In the genomic region with DNA sequence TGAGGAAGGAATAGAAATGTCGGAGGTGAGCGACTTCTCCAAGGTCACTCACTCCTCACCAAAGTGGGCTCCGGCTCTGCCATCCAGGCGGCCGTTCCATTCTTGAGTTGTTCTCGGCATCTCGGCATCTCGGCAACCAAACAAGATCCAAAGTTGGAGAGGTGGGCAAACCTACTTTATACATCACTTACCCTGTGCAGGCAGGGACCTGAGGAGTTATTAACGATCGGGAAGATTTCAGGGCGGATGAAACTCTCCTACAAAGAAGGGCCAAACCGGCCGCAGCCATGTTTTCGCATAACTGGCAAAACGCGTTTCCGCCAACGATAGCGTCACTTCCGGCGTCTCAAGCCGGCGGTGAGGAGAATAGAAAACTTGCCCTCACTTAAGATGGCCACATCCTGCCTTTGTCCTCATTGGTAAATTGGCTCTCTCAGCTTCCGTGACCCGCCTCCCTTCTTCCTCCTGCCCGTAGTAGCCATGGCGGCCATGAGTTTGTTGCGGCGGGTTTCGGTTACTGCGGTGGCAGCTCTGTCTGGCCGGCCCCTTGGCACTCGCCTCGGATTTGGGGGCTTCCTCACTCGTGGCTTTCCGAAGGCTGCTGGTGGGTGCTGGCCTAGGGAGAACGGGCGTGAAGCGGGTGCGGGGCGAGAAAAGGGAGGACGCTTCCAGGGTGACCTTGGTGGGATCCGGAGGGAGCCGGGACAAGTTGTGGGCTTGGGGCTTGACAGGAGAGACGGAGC, we compare ENCODE assay signal across 8 cellular contexts. TPM values are rescaled to one million over a fixed set of nuclear protein-coding genes. Genes with fewer than 3 reads are reported as not detected.
A peak's percentile ranks its signal among the peaks of the same experiment; 100 is the strongest.
DNase-seq lines count a peak whose midpoint lies in the region; ATAC-seq and TF ChIP-seq lines count a peak whose summit lies in the region.

A gene (minus strand): TSS at position 303 of the 743 bp plus-strand sequence. CDS start 14 bp downstream, at position 289.
A gene (plus strand): TSS at position 459 of the 743 bp plus-strand sequence. CDS start 22 bp downstream, at position 481.

- peak; percentile 97 for ATAC-seq in GM19324 (IDR thresholded peaks at IDR 0.05; ENCODE audit: low FRiP score, unreplicated experiment)
- ATAC-seq in HG03469 (IDR thresholded peaks at IDR 0.05; ENCODE audit: unreplicated experiment) = peak; percentile 88

- peak within 1 kb of the TSS; percentile 99 for H3K4me3 Mint-ChIP-seq in activated CD4-positive, alpha-beta T cell treated with anti-CD3 and anti-CD28 coated beads, Interleukin-2, amount 10 ng/mL, durations not matched to agents 24 days and 14 days

- H3K4me3 ChIP-seq in BJ (ENCODE audit: low read depth, low read length) = peak within 1 kb of the TSS; percentile 72
- peak within 1 kb of the TSS; percentile 94 for H3K4me3 ChIP-seq in coronary artery

- peaks cover 36% of the 10 kb centered on the region for H3K36me3 Mint-ChIP-seq in activated CD4-positive, alpha-beta T cell treated with anti-CD3 and anti-CD28 coated beads, Interleukin-2, amount 10 ng/mL, durations not matched to agents 24 days and 14 days (ENCODE audit: low read depth)

- peak within 1 kb of the TSS; percentile 84 to 94 for H3K27ac ChIP-seq in coronary artery
- peak within 1 kb of the TSS; percentile 96 for H3K27ac ChIP-seq in layer of hippocampus (ENCODE audit: low read depth, low read length)

- intact Hi-C loops in activated CD4-positive, alpha-beta T cell treated with anti-CD3 and anti-CD28 coated beads, Interleukin-2, amount 10 ng/mL, durations not matched to agents 24 days and 14 days (cut with micrococcal nuclease) = loop anchor here (1.0 to 5.0 kb wide), 6 partner anchors 41 to 998 kb away; a partner anchor contains a TSS

- H3K36me3 ChIP-seq in BJ (ENCODE audit: control insufficient read depth, insufficient read depth, low read length) = peaks cover 5% of the 10 kb centered on the region; the same call in 1 of the 2 replicates

- POLR2A ChIA-PET in BJ (lab: Charles Lee) = no interaction called here

- H3K9me3 Mint-ChIP-seq in activated CD4-positive, alpha-beta T cell treated with anti-CD3 and anti-CD28 coated beads, Interleukin-2, amount 10 ng/mL, durations not matched to agents 24 days and 14 days = no peaks in the 10 kb centered on the region

- no peak for TF ChIP-seq CTCF in BJ (IDR thresholded peaks at IDR 0.05; ENCODE audit: insufficient read depth, low read depth, low read length)
- TF ChIP-seq CTCF in coronary artery (IDR thresholded peaks at IDR 0.05) = no peak

- peak; percentile 85 for DNase-seq in BJ (ENCODE audit: low read depth)
- DNase-seq in NCI-H526 treated with DMSO at 0.1 percent for 48 hours (lab: John Stamatoyannopoulos, UW) = peak; percentile 95
- DNase-seq in activated CD4-positive, alpha-beta T cell treated with anti-CD3 and anti-CD28 coated beads, Interleukin-2, amount 10 ng/mL, durations not matched to agents 24 days and 14 days = peak; percentile 98
- peak; percentile 95 for DNase-seq in coronary artery (ENCODE audit: low spot score)
- DNase-seq in stimulated activated CD4-positive, alpha-beta T cell treated with anti-CD3 and anti-CD28 coated beads, Interleukin-1b, Interleukin-23, amount 100 ng/mL, for 4 hours (ENCODE audit: low read depth in 2 of 2) = peak; percentile 79 to 85

- no peaks in the 10 kb centered on the region for H3K27me3 ChIP-seq in BJ (ENCODE audit: control insufficient read depth, insufficient read depth, low read length)
- H3K27me3 ChIP-seq in layer of hippocampus (ENCODE audit: control insufficient read depth, insufficient read depth, low read length) = no peaks in the 10 kb centered on the region

- no peaks in the 10 kb centered on the region for H3K27me3 Mint-ChIP-seq in activated CD4-positive, alpha-beta T cell treated with anti-CD3 and anti-CD28 coated beads, Interleukin-2, amount 10 ng/mL, durations not matched to agents 24 days and 14 days

- CTCF ChIA-PET in BJ (lab: Yijun Ruan, JAX) = no interaction called here

- H3K27ac Mint-ChIP-seq in activated CD4-positive, alpha-beta T cell treated with anti-CD3 and anti-CD28 coated beads, Interleukin-2, amount 10 ng/mL, durations not matched to agents 24 days and 14 days = peak within 1 kb of the TSS; percentile 100

- peaks cover 34% of the 10 kb centered on the region for H3K4me1 Mint-ChIP-seq in activated CD4-positive, alpha-beta T cell treated with anti-CD3 and anti-CD28 coated beads, Interleukin-2, amount 10 ng/mL, durations not matched to agents 24 days and 14 days

RNA-seq across cellular contexts. Expression of the first gene that starts in this region (rescaled TPM):
- polyA plus RNA-seq in BJ (2011; rRNA removed) = 23.2 and 48.5 TPM in 2 replicates
- 5.9 and 7.9 TPM in 2 replicates for polyA minus RNA-seq in BJ (2011; rRNA and poly(A)+ RNA removed)
- total RNA-seq in activated CD4-positive, alpha-beta T cell treated with anti-CD3 and anti-CD28 coated beads, Interleukin-2, amount 10 ng/mL, durations not matched to agents 24 days and 14 days = 66.6 and 68.2 TPM in 2 replicates

RNA-seq across cellular contexts. Expression of the second gene that starts in this region (rescaled TPM):
- 12.5 and 43.6 TPM in 2 replicates for polyA plus RNA-seq in BJ (2011; rRNA removed)
- polyA minus RNA-seq in BJ (2011; rRNA and poly(A)+ RNA removed) = 6.5 and 10.1 TPM in 2 replicates
- total RNA-seq in activated CD4-positive, alpha-beta T cell treated with anti-CD3 and anti-CD28 coated beads, Interleukin-2, amount 10 ng/mL, durations not matched to agents 24 days and 14 days = 91.8 and 98.6 TPM in 2 replicates

Comparison
In these comparisons a context has a peak if more than half of its experiments do, and no peak if none do; other contexts are left out.
1. Peak in every context shown above with its lines: DNase-seq, ATAC-seq, H3K4me3 ChIP-seq and H3K27ac ChIP-seq.